Comparison of ENCODE assay signal across 1 cellular context in genomic region chr10:123194056-123194455, GRCh38.
TF ChIP-seq lines count a peak whose summit lies in the region.

No MANE protein-coding gene starts in this region.

TF ChIP-seq in H1, 55 proteins besides CTCF, POLR2A, EP300 and RAD21:
- TF ChIP-seq KDM5A (IDR thresholded peaks at IDR 0.05; ENCODE audit: low read length) (no peak), NRF1 (IDR thresholded peaks at IDR 0.05; ENCODE audit: low read depth, low read length) (no peak), PHF8 (conservative IDR thresholded peaks at IDR 0.05; ENCODE audit: low read depth, low read length) (no peak), SRF (IDR thresholded peaks at IDR 0.05; ENCODE audit: low read depth, low read length) (no peak), RXRA (IDR thresholded peaks at IDR 0.05; ENCODE audit: insufficient read depth, low read depth, low read length) (no peak), POLR2AphosphoS5 (IDR thresholded peaks at IDR 0.05; ENCODE audit: low read depth, low read length) (no peak), CBX5 (IDR thresholded peaks at IDR 0.05; ENCODE audit: low read depth, low read length) (no peak), KDM1A (IDR thresholded peaks at IDR 0.05; ENCODE audit: borderline replicate concordance, low read length) (peak; percentile 45; the same call in 1 of the 2 replicates), RFX5 (IDR thresholded peaks at IDR 0.05; ENCODE audit: borderline replicate concordance, low read depth, low read length) (no peak)
